In genomic region chr2:126776701-126777619, GRCh38 we compare ENCODE assay signal across 1 cellular context.
TF ChIP-seq lines count a peak whose summit lies in the region.

No MANE protein-coding gene starts in this region.

TF ChIP-seq in HepG2, 621 proteins besides CTCF, POLR2A, EP300 and RAD21 (continued from another document):
- TF ChIP-seq, protein P1, sequence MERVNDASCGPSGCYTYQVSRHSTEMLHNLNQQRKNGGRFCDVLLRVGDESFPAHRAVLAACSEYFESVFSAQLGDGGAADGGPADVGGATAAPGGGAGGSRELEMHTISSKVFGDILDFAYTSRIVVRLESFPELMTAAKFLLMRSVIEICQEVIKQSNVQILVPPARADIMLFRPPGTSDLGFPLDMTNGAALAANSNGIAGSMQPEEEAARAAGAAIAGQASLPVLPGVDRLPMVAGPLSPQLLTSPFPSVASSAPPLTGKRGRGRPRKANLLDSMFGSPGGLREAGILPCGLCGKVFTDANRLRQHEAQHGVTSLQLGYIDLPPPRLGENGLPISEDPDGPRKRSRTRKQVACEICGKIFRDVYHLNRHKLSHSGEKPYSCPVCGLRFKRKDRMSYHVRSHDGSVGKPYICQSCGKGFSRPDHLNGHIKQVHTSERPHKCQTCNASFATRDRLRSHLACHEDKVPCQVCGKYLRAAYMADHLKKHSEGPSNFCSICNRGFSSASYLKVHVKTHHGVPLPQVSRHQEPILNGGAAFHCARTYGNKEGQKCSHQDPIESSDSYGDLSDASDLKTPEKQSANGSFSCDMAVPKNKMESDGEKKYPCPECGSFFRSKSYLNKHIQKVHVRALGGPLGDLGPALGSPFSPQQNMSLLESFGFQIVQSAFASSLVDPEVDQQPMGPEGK (CRISPR knock-in tag; IDR thresholded peaks at IDR 0.05) = peak; percentile 47; the same call in 1 of the 2 replicates
- TF ChIP-seq ZNF737 (CRISPR knock-in tag; IDR thresholded peaks at IDR 0.05; ENCODE audit: borderline replicate concordance) (no peak), ZNF563 (CRISPR knock-in tag; IDR thresholded peaks at IDR 0.05) (peak; percentile 55; the same call in 1 of the 2 replicates), ZNF280B (CRISPR knock-in tag; IDR thresholded peaks at IDR 0.05; ENCODE audit: borderline replicate concordance) (peak; percentile 34; the same call in 1 of the 2 replicates), SRY (CRISPR knock-in tag; IDR thresholded peaks at IDR 0.05) (0 out of 2 replicates have a peak, but pooled peaks have one; percentile 57)
- TF ChIP-seq, protein P2, sequence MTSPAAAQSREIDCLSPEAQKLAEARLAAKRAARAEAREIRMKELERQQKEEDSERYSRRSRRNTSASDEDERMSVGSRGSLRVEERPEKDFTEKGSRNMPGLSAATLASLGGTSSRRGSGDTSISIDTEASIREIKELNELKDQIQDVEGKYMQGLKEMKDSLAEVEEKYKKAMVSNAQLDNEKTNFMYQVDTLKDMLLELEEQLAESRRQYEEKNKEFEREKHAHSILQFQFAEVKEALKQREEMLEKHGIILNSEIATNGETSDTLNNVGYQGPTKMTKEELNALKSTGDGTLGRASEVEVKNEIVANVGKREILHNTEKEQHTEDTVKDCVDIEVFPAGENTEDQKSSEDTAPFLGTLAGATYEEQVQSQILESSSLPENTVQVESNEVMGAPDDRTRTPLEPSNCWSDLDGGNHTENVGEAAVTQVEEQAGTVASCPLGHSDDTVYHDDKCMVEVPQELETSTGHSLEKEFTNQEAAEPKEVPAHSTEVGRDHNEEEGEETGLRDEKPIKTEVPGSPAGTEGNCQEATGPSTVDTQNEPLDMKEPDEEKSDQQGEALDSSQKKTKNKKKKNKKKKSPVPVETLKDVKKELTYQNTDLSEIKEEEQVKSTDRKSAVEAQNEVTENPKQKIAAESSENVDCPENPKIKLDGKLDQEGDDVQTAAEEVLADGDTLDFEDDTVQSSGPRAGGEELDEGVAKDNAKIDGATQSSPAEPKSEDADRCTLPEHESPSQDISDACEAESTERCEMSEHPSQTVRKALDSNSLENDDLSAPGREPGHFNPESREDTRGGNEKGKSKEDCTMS (CRISPR knock-in tag; conservative IDR thresholded peaks at IDR 0.05) = no peak
- TF ChIP-seq, protein P3, sequence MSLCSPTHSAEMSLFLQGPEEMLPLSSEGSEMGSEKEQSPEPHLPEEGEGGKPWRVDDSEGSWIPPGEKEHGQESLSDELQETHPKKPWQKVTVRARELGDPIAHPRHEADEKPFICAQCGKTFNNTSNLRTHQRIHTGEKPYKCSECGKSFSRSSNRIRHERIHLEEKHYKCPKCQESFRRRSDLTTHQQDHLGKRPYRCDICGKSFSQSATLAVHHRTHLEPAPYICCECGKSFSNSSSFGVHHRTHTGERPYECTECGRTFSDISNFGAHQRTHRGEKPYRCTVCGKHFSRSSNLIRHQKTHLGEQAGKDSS (CRISPR knock-in tag; IDR thresholded peaks at IDR 0.05; ENCODE audit: borderline replicate concordance, low read depth) = 0 out of 2 replicates have a peak, but pooled peaks have one; percentile 39
